20 cellular contexts compared by ENCODE assay signal in genomic region chr2:40209728-40210127, GRCh38.
"Had no signal": no experiment of that assay in that cellular context is flagged by ENCODE, and none has a peak within 500 bp of the region (broad histone marks: within the 10 kb centered on the region; RNA-seq: fewer than 3 reads in every experiment).

No MANE protein-coding gene starts in this region.

- H3K27ac ChIP-seq: esophagus squamous epithelium, gastrocnemius medialis, left ventricle myocardium inferior, spleen, thyroid gland, VCaP had no signal

- H3K36me3 Mint-ChIP-seq: activated naive CD4-positive, alpha-beta T cell treated with anti-CD3 and anti-CD28 coated beads, Interleukin-2, amount 10 ng/mL, durations not matched to agents 7 days and 5 days; mesothelial cell of epicardium; naive thymus-derived CD8-positive, alpha-beta T cell had no signal

- H3K27me3 ChIP-seq: esophagus squamous epithelium, gastrocnemius medialis, spleen, thyroid gland had no signal

- H3K4me1 Mint-ChIP-seq: activated naive CD4-positive, alpha-beta T cell treated with anti-CD3 and anti-CD28 coated beads, Interleukin-2, amount 10 ng/mL, durations not matched to agents 7 days and 5 days had no signal

- H3K9me3 ChIP-seq: esophagus squamous epithelium, gastrocnemius medialis, left ventricle myocardium inferior, spleen, thyroid gland had no signal

- H3K27me3 Mint-ChIP-seq: activated naive CD4-positive, alpha-beta T cell treated with anti-CD3 and anti-CD28 coated beads, Interleukin-2, amount 10 ng/mL, durations not matched to agents 7 days and 5 days; naive thymus-derived CD8-positive, alpha-beta T cell; progenitor cell of endocrine pancreas had no signal

- ATAC-seq: gastrocnemius medialis; naive thymus-derived CD8-positive, alpha-beta T cell had no signal

- H3K4me1 ChIP-seq: gastrocnemius medialis, spleen, thyroid gland had no signal

- H3K9me3 Mint-ChIP-seq: activated naive CD4-positive, alpha-beta T cell treated with anti-CD3 and anti-CD28 coated beads, Interleukin-2, amount 10 ng/mL, durations not matched to agents 7 days and 5 days; mesothelial cell of epicardium had no signal

- H3K36me3 ChIP-seq: esophagus squamous epithelium, gastrocnemius medialis, left ventricle myocardium inferior, spleen, thyroid gland had no signal

- DNase-seq: activated CD4-positive, alpha-beta T cell treated with anti-CD3 and anti-CD28 coated beads, Interleukin-2, amount 50 U/mL, for 48 hours; activated CD4-positive, CD25-positive, alpha-beta regulatory T cell treated with anti-CD3 and anti-CD28 coated beads, Interleukin-2, amount 50 U/mL, for 72 hours; activated naive CD4-positive, alpha-beta T cell treated with anti-CD3 and anti-CD28 coated beads, Interleukin-2, amount 10 ng/mL, durations not matched to agents 7 days and 5 days; amygdala; cortex of kidney; endodermal cell; esophagus squamous epithelium; gastrocnemius medialis; head of caudate nucleus; hypothalamus; left ventricle myocardium inferior; naive thymus-derived CD8-positive, alpha-beta T cell; spleen; stimulated activated CD4-positive, alpha-beta T cell treated with anti-CD3 and anti-CD28 coated beads, Interleukin-4, amount 100 ng/mL, for 1 hour; stimulated activated naive CD4-positive, alpha-beta T cell; substantia nigra; thyroid gland had no signal

- H3K4me3 ChIP-seq: esophagus squamous epithelium, gastrocnemius medialis, left ventricle myocardium inferior, spleen, thyroid gland had no signal

- H3K27ac Mint-ChIP-seq: activated naive CD4-positive, alpha-beta T cell treated with anti-CD3 and anti-CD28 coated beads, Interleukin-2, amount 10 ng/mL, durations not matched to agents 7 days and 5 days; endodermal cell; mesothelial cell of epicardium; naive thymus-derived CD8-positive, alpha-beta T cell; progenitor cell of endocrine pancreas had no signal

- H3K4me3 Mint-ChIP-seq: activated naive CD4-positive, alpha-beta T cell treated with anti-CD3 and anti-CD28 coated beads, Interleukin-2, amount 10 ng/mL, durations not matched to agents 7 days and 5 days; endodermal cell; mesothelial cell of epicardium; naive thymus-derived CD8-positive, alpha-beta T cell had no signal
